23 cellular contexts compared by ENCODE assay signal in the genomic region with DNA sequence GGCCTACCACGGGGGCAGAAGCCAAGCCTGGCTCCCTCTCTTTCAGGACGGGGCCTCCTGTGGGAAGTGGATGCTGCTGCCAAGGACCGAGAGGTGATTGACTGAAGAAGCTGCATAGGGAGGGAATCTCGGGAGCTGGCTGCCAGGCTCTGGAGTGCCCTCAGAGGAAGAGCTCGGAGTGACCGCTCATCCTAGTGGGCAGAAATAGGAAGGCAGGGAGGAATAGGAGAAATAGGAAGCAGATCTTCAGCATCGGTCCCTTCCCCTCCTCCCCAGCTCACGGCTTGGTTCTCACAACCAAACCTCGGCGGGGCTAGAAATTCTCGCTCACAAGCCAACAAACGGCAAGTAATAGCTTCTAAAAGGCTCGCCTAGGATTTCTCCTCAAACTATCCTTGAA.
DNase-seq lines count a peak whose midpoint lies in the region; ATAC-seq and TF ChIP-seq lines count a peak whose summit lies in the region.
"Had no signal": no experiment of that assay in that cellular context is flagged by ENCODE, and none has a peak within 500 bp of the region (broad histone marks: within the 10 kb centered on the region; RNA-seq: fewer than 3 reads in every experiment).

No MANE protein-coding gene starts in this region.

- POLR2A ChIA-PET in WTC11 (lab: Charles Lee) = interaction anchor here (1.4 kb wide), 1 partner anchor 343 kb away, joined by 4 read pairs; the partner anchor contains the start of gene TTC23L

- H3K9me3 ChIP-seq in SJCRH30 (replicated peaks) = no peaks in the 10 kb centered on the region
- H3K9me3 ChIP-seq: BE2C, left lung, SJSA1, upper lobe of left lung had no signal

- DNase-seq in G401 (ENCODE audit: low spot score) (peak; percentile 25), WTC11 (ENCODE audit: low spot score) (peak; percentile 28), fibroblast of villous mesenchyme (ENCODE audit: low read depth) (no peak), sciatic nerve (ENCODE audit: low spot score) (no peak), SJCRH30 (no peak), NCI-H1048 (lab: John Stamatoyannopoulos, UW) (no peak)
- no peak for DNase-seq in stimulated activated CD4-positive, alpha-beta T cell treated with anti-CD3 and anti-CD28 coated beads, Interleukin-12 subunit alpha, Interleukin-12 subunit beta, amount 100 ng/mL, for 4 hours
- DNase-seq: activated CD4-positive, alpha-beta T cell treated with anti-CD3 and anti-CD28 coated beads, Interleukin-2, amount 10 ng/mL, durations not matched to agents 24 days and 14 days; activated T-cell treated with anti-CD3 and anti-CD28 coated beads, Interleukin-2, amount 50 U/mL, for 24 hours; DMS53; GOT3; left lung; naive B cell; retina; stimulated activated CD4-positive, alpha-beta T cell treated with anti-CD3 and anti-CD28 coated beads, Interleukin-4, amount 100 ng/mL, for 24 hours; upper lobe of left lung had no signal

- H3K4me3 Mint-ChIP-seq in WTC11 = no peak overlapping the region
- H3K4me3 Mint-ChIP-seq: activated CD4-positive, alpha-beta T cell treated with anti-CD3 and anti-CD28 coated beads, Interleukin-2, amount 10 ng/mL, durations not matched to agents 24 days and 14 days; activated naive CD8-positive, alpha-beta T cell; activated T-cell treated with anti-CD3 and anti-CD28 coated beads, Interleukin-2, amount 50 U/mL, for 24 hours; naive B cell had no signal

- in situ Hi-C loops in G401 (cut with HindIII; ENCODE audit: low sequenced_read_pairs) = no loop called here

- peaks cover 28% of the 10 kb centered on the region for H3K4me1 Mint-ChIP-seq in WTC11

- no peak overlapping the region for H3K27ac ChIP-seq in SJCRH30
- H3K27ac ChIP-seq: epithelial cell of prostate, hepatocyte, left lung, upper lobe of left lung had no signal

- no peak overlapping the region for H3K27ac Mint-ChIP-seq in WTC11
- H3K27ac Mint-ChIP-seq: activated CD4-positive, alpha-beta T cell treated with anti-CD3 and anti-CD28 coated beads, Interleukin-2, amount 10 ng/mL, durations not matched to agents 24 days and 14 days; activated naive CD8-positive, alpha-beta T cell; activated T-cell treated with anti-CD3 and anti-CD28 coated beads, Interleukin-2, amount 50 U/mL, for 24 hours; IgD-negative memory B cell had no signal

- H3K9me3 Mint-ChIP-seq in WTC11 = peaks cover 14% of the 10 kb centered on the region
- H3K9me3 Mint-ChIP-seq: activated CD4-positive, alpha-beta T cell treated with anti-CD3 and anti-CD28 coated beads, Interleukin-2, amount 10 ng/mL, durations not matched to agents 24 days and 14 days; activated T-cell treated with anti-CD3 and anti-CD28 coated beads, Interleukin-2, amount 50 U/mL, for 24 hours had no signal

- ATAC-seq in WTC11 = peak; percentile 91
- peak; percentile 41 for ATAC-seq in sciatic nerve
- no peak for ATAC-seq in HG03097 (IDR thresholded peaks at IDR 0.05; ENCODE audit: low FRiP score, unreplicated experiment)
- ATAC-seq: left lung had no signal

- H3K36me3 Mint-ChIP-seq in WTC11 = peaks cover 3% of the 10 kb centered on the region; the same call in 1 of the 2 replicates
- H3K36me3 Mint-ChIP-seq: activated naive CD8-positive, alpha-beta T cell; IgD-negative memory B cell; naive B cell had no signal

- CTCF ChIA-PET in WTC11 (lab: Charles Lee) = interaction anchor here (0.6 to 2.0 kb wide), 12 partner anchors 11 to 1554 kb away, joined by 3 to 21 read pairs (median 3); partner anchors contain the start of genes BRIX1 and RAD1

- no peaks in the 10 kb centered on the region for H3K36me3 ChIP-seq in SJCRH30
- H3K36me3 ChIP-seq: BE2C, left lung, SJSA1, upper lobe of left lung had no signal

- peaks cover 20% of the 10 kb centered on the region for H3K4me1 ChIP-seq in SJCRH30
- H3K4me1 ChIP-seq: BE2C had no signal

- H3K27me3 Mint-ChIP-seq in WTC11 (ENCODE audit: low read depth) = no peaks in the 10 kb centered on the region
- H3K27me3 Mint-ChIP-seq: activated naive CD8-positive, alpha-beta T cell; IgD-negative memory B cell had no signal

- H3K27me3 ChIP-seq in SJCRH30 = no peaks in the 10 kb centered on the region
- H3K27me3 ChIP-seq: BE2C, hepatocyte, left lung, SJSA1, upper lobe of left lung had no signal

- H3K4me3 ChIP-seq in fibroblast of villous mesenchyme (ENCODE audit: low read depth, low read length) (no peak overlapping the region), SJCRH30 (no peak overlapping the region)
- H3K4me3 ChIP-seq: hepatocyte, left lung, SJSA1, upper lobe of left lung had no signal

- intact Hi-C loops in sciatic nerve (cut with DNase I) = no loop called here

- no peak for TF ChIP-seq CTCF in WTC11 (IDR thresholded peaks at IDR 0.05)
- TF ChIP-seq CTCF in fibroblast of villous mesenchyme (IDR thresholded peaks at IDR 0.05; ENCODE audit: insufficient read depth, low read depth, low read length) = peak; percentile 14

TF ChIP-seq in WTC11, 78 proteins besides CTCF, POLR2A, EP300 and RAD21 (continues in another document):
- TF ChIP-seq NR1H2 (CRISPR knock-in tag; IDR thresholded peaks at IDR 0.05) (no peak), TEAD4 (CRISPR knock-in tag; IDR thresholded peaks at IDR 0.05) (no peak), OVOL2 (CRISPR knock-in tag; IDR thresholded peaks at IDR 0.05; ENCODE audit: borderline replicate concordance) (no peak), RORB (CRISPR knock-in tag; IDR thresholded peaks at IDR 0.05) (no peak), MAX (CRISPR knock-in tag; IDR thresholded peaks at IDR 0.05) (no peak), JAZF1 (CRISPR knock-in tag; IDR thresholded peaks at IDR 0.05) (no peak)
- TF ChIP-seq, protein P1, sequence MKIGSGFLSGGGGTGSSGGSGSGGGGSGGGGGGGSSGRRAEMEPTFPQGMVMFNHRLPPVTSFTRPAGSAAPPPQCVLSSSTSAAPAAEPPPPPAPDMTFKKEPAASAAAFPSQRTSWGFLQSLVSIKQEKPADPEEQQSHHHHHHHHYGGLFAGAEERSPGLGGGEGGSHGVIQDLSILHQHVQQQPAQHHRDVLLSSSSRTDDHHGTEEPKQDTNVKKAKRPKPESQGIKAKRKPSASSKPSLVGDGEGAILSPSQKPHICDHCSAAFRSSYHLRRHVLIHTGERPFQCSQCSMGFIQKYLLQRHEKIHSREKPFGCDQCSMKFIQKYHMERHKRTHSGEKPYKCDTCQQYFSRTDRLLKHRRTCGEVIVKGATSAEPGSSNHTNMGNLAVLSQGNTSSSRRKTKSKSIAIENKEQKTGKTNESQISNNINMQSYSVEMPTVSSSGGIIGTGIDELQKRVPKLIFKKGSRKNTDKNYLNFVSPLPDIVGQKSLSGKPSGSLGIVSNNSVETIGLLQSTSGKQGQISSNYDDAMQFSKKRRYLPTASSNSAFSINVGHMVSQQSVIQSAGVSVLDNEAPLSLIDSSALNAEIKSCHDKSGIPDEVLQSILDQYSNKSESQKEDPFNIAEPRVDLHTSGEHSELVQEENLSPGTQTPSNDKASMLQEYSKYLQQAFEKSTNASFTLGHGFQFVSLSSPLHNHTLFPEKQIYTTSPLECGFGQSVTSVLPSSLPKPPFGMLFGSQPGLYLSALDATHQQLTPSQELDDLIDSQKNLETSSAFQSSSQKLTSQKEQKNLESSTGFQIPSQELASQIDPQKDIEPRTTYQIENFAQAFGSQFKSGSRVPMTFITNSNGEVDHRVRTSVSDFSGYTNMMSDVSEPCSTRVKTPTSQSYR (CRISPR knock-in tag; IDR thresholded peaks at IDR 0.05) = no peak
- TF ChIP-seq, protein P2, sequence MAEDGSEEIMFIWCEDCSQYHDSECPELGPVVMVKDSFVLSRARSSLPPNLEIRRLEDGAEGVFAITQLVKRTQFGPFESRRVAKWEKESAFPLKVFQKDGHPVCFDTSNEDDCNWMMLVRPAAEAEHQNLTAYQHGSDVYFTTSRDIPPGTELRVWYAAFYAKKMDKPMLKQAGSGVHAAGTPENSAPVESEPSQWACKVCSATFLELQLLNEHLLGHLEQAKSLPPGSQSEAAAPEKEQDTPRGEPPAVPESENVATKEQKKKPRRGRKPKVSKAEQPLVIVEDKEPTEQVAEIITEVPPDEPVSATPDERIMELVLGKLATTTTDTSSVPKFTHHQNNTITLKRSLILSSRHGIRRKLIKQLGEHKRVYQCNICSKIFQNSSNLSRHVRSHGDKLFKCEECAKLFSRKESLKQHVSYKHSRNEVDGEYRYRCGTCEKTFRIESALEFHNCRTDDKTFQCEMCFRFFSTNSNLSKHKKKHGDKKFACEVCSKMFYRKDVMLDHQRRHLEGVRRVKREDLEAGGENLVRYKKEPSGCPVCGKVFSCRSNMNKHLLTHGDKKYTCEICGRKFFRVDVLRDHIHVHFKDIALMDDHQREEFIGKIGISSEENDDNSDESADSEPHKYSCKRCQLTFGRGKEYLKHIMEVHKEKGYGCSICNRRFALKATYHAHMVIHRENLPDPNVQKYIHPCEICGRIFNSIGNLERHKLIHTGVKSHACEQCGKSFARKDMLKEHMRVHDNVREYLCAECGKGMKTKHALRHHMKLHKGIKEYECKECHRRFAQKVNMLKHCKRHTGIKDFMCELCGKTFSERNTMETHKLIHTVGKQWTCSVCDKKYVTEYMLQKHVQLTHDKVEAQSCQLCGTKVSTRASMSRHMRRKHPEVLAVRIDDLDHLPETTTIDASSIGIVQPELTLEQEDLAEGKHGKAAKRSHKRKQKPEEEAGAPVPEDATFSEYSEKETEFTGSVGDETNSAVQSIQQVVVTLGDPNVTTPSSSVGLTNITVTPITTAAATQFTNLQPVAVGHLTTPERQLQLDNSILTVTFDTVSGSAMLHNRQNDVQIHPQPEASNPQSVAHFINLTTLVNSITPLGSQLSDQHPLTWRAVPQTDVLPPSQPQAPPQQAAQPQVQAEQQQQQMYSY (CRISPR knock-in tag; IDR thresholded peaks at IDR 0.05) = no peak
- TF ChIP-seq, protein P3, sequence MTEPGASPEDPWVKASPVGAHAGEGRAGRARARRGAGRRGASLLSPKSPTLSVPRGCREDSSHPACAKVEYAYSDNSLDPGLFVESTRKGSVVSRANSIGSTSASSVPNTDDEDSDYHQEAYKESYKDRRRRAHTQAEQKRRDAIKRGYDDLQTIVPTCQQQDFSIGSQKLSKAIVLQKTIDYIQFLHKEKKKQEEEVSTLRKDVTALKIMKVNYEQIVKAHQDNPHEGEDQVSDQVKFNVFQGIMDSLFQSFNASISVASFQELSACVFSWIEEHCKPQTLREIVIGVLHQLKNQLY (CRISPR knock-in tag; IDR thresholded peaks at IDR 0.05) = no peak

Comparison
In these comparisons a context has a peak if more than half of its experiments do, and no peak if none do; other contexts are left out.
1. DNase-seq: peak in G401 (single experiment) and WTC11 (single experiment); none in fibroblast of villous mesenchyme (single experiment), sciatic nerve (single experiment), SJCRH30 (0 of 2), NCI-H1048 (single experiment) and stimulated activated CD4-positive, alpha-beta T cell treated with anti-CD3 and anti-CD28 coated beads, Interleukin-12 subunit alpha, Interleukin-12 subunit beta, amount 100 ng/mL, for 4 hours (single experiment).